Comparison of ENCODE assay signal across 25 cellular contexts in the genomic region with DNA sequence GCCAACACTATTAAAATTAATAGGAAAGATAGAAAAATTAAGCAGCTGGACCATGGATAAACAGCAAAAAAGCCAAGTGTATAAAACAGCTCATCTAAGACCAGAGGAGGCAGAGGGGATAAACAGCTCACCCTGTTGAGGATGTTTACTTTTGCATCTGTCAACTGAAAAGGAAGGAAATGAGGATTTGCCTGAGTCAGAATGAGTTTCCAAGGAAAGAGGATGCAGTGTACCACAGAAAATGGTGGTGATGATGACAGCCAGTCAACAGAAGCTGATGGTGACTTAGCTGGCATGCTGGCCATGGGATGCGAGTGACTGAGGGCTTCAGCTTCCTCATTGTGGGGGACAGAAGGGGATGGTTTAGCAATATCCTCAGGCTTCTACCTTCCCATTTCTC.
DNase-seq lines count a peak whose midpoint lies in the region; TF ChIP-seq lines count a peak whose summit lies in the region.
"Had no signal": no experiment of that assay in that cellular context is flagged by ENCODE, and none has a peak within 500 bp of the region (broad histone marks: within the 10 kb centered on the region; RNA-seq: fewer than 3 reads in every experiment).

No MANE protein-coding gene starts in this region.

- TF ChIP-seq CTCF in KMS-11 (conservative IDR thresholded peaks at IDR 0.05; ENCODE audit: low read depth, low read length) (no peak), WERI-Rb-1 (IDR thresholded peaks at IDR 0.05; ENCODE audit: low read depth, low read length) (no peak), neural progenitor cell (IDR thresholded peaks at IDR 0.05) (no peak), BE2C (IDR thresholded peaks at IDR 0.05; ENCODE audit: low read depth, low read length) (no peak), GM10248 (IDR thresholded peaks at IDR 0.05; ENCODE audit: control extremely low read depth, extremely low read depth, low read depth, missing control alignments) (no peak)

- H3K36me3 ChIP-seq in KMS-11 (ENCODE audit: insufficient read depth) (no peaks in the 10 kb centered on the region), WERI-Rb-1 (no peaks in the 10 kb centered on the region), neural progenitor cell (no peaks in the 10 kb centered on the region), BE2C (no peaks in the 10 kb centered on the region)
- H3K36me3 ChIP-seq: adrenal gland, cardiac muscle cell had no signal

- H3K9ac ChIP-seq in KMS-11 (no peak overlapping the region), neural progenitor cell (no peak overlapping the region)
- H3K9ac ChIP-seq: SK-N-SH had no signal

- H3K79me2 ChIP-seq in KMS-11 (ENCODE audit: insufficient read depth, low read depth) (no peaks in the 10 kb centered on the region), neural progenitor cell (ENCODE audit: low read depth) (no peaks in the 10 kb centered on the region)

- H3K9me3 ChIP-seq in WERI-Rb-1 (ENCODE audit: severe bottlenecking) (no peaks in the 10 kb centered on the region), neural progenitor cell (ENCODE audit: low read depth) (no peaks in the 10 kb centered on the region), BE2C (no peaks in the 10 kb centered on the region)
- H3K9me3 ChIP-seq: adrenal gland, SK-N-SH had no signal

- peaks cover 6% of the 10 kb centered on the region for H3F3A ChIP-seq in neural progenitor cell (ENCODE audit: low read depth)

- POLR2A ChIA-PET in GM10248 (lab: Yijun Ruan, JAX), result no interaction called here

- H3K27ac ChIP-seq in KMS-11 (no peak overlapping the region), WERI-Rb-1 (peak overlapping the region; percentile 35), neural progenitor cell (peak overlapping the region; percentile 14)
- H3K27ac ChIP-seq: adrenal gland, cardiac muscle cell had no signal

- H3K27me3 Mint-ChIP-seq in neural progenitor cell (ENCODE audit: insufficient read depth, low read depth), result no peaks in the 10 kb centered on the region
- H3K27me3 Mint-ChIP-seq in activated T-helper 2 cell treated with anti-CD3 and anti-CD28 coated beads, Interferon-gamma antibody, Interleukin-2, Interleukin-4, amounts not matched to agents 10 μg/mL and 5 μg/mL and 100 μg/mL, durations not matched to agents 14 hours and 24 hours and 36 hours (ENCODE audit: low read depth), result peaks cover 5% of the 10 kb centered on the region

- H2AFZ ChIP-seq in KMS-11 (ENCODE audit: low read depth) (peak overlapping the region; percentile 21; the same call in 1 of the 2 replicates), neural progenitor cell (replicated peaks) (no peak overlapping the region)

- H3K4me2 ChIP-seq in KMS-11 (peak overlapping the region; percentile 52), neural progenitor cell (peak overlapping the region; percentile 47)
- H3K4me2 ChIP-seq: SK-N-SH had no signal

- intact Hi-C loops in activated T-helper 2 cell treated with anti-CD3 and anti-CD28 coated beads, Interferon-gamma antibody, Interleukin-2, Interleukin-4, amounts not matched to agents 10 μg/mL and 5 μg/mL and 100 μg/mL, durations not matched to agents 14 hours and 24 hours and 36 hours (cut with micrococcal nuclease), result no loop called here

- peaks cover 24% of the 10 kb centered on the region for H3K4me1 Mint-ChIP-seq in neural progenitor cell
- peaks cover 2% of the 10 kb centered on the region for H3K4me1 Mint-ChIP-seq in activated T-helper 2 cell treated with anti-CD3 and anti-CD28 coated beads, Interferon-gamma antibody, Interleukin-2, Interleukin-4, amounts not matched to agents 10 μg/mL and 5 μg/mL and 100 μg/mL, durations not matched to agents 14 hours and 24 hours and 36 hours (ENCODE audit: low read depth)
- H3K4me1 Mint-ChIP-seq: B cell had no signal

- no peak overlapping the region for H3K27ac Mint-ChIP-seq in neural progenitor cell
- no peak overlapping the region for H3K27ac Mint-ChIP-seq in activated T-helper 2 cell treated with anti-CD3 and anti-CD28 coated beads, Interferon-gamma antibody, Interleukin-2, Interleukin-4, amounts not matched to agents 10 μg/mL and 5 μg/mL and 100 μg/mL, durations not matched to agents 14 hours and 24 hours and 36 hours
- H3K27ac Mint-ChIP-seq: B cell; dendritic cell treated with granulocyte-macrophage colony-stimulating factor and Interleukin-4, amounts not matched to agents 40 ng/mL and 50 ng/mL, for 4 days; mesothelial cell of epicardium; progenitor cell of endocrine pancreas; stimulated activated naive CD8-positive, alpha-beta T cell treated with anti-CD3 and anti-CD28 coated beads, Interleukin-15, Interleukin-2, amounts not matched to agents 100 ng/mL and 50 ng/mL, for 24 hours; type B pancreatic cell had no signal

- no peak overlapping the region for H3K4me3 Mint-ChIP-seq in neural progenitor cell
- no peak overlapping the region for H3K4me3 Mint-ChIP-seq in activated T-helper 2 cell treated with anti-CD3 and anti-CD28 coated beads, Interferon-gamma antibody, Interleukin-2, Interleukin-4, amounts not matched to agents 10 μg/mL and 5 μg/mL and 100 μg/mL, durations not matched to agents 14 hours and 24 hours and 36 hours (ENCODE audit: low read depth)
- H3K4me3 Mint-ChIP-seq: B cell; dendritic cell treated with granulocyte-macrophage colony-stimulating factor and Interleukin-4, amounts not matched to agents 40 ng/mL and 50 ng/mL, for 4 days; mesothelial cell of epicardium; nephron; stimulated activated naive CD8-positive, alpha-beta T cell treated with anti-CD3 and anti-CD28 coated beads, Interleukin-15, Interleukin-2, amounts not matched to agents 100 ng/mL and 50 ng/mL, for 24 hours; type B pancreatic cell had no signal

- H3K27me3 ChIP-seq in KMS-11 (ENCODE audit: insufficient read depth, low read depth), result no peaks in the 10 kb centered on the region
- no peaks in the 10 kb centered on the region for H3K27me3 ChIP-seq in WERI-Rb-1 (ENCODE audit: insufficient read depth, low read depth, severe bottlenecking)
- H3K27me3 ChIP-seq in neural progenitor cell, result no peaks in the 10 kb centered on the region
- H3K27me3 ChIP-seq in BE2C, result peaks cover 35% of the 10 kb centered on the region
- H3K27me3 ChIP-seq: adrenal gland, cardiac muscle cell had no signal

- no peaks in the 10 kb centered on the region for H3K36me3 Mint-ChIP-seq in neural progenitor cell
- no peaks in the 10 kb centered on the region for H3K36me3 Mint-ChIP-seq in activated T-helper 2 cell treated with anti-CD3 and anti-CD28 coated beads, Interferon-gamma antibody, Interleukin-2, Interleukin-4, amounts not matched to agents 10 μg/mL and 5 μg/mL and 100 μg/mL, durations not matched to agents 14 hours and 24 hours and 36 hours (ENCODE audit: low read depth)
- H3K36me3 Mint-ChIP-seq: mesothelial cell of epicardium, type B pancreatic cell had no signal

- H3K4me1 ChIP-seq in KMS-11 (ENCODE audit: low read depth, poor library complexity, severe bottlenecking), result peaks cover 18% of the 10 kb centered on the region
- peaks cover 15% of the 10 kb centered on the region for H3K4me1 ChIP-seq in neural progenitor cell
- no peaks in the 10 kb centered on the region for H3K4me1 ChIP-seq in BE2C
- H3K4me1 ChIP-seq: adrenal gland had no signal

- no peaks in the 10 kb centered on the region for H4K20me1 ChIP-seq in KMS-11 (ENCODE audit: insufficient read depth)
- no peaks in the 10 kb centered on the region for H4K20me1 ChIP-seq in neural progenitor cell (ENCODE audit: low read depth)

- CTCF ChIA-PET in GM10248 (lab: Yijun Ruan, JAX), result interaction anchor here (1.3 kb wide), 2 partner anchors 11 to 173 kb away, joined by 3 to 4 read pairs; no protein-coding TSS in a partner anchor

- no peaks in the 10 kb centered on the region for H3K9me3 Mint-ChIP-seq in neural progenitor cell
- H3K9me3 Mint-ChIP-seq in activated T-helper 2 cell treated with anti-CD3 and anti-CD28 coated beads, Interferon-gamma antibody, Interleukin-2, Interleukin-4, amounts not matched to agents 10 μg/mL and 5 μg/mL and 100 μg/mL, durations not matched to agents 14 hours and 24 hours and 36 hours, result no peaks in the 10 kb centered on the region
- H3K9me3 Mint-ChIP-seq: dendritic cell treated with granulocyte-macrophage colony-stimulating factor and Interleukin-4, amounts not matched to agents 40 ng/mL and 50 ng/mL, for 4 days; mesothelial cell of epicardium; nephron; stimulated activated naive CD8-positive, alpha-beta T cell treated with anti-CD3 and anti-CD28 coated beads, Interleukin-15, Interleukin-2, amounts not matched to agents 100 ng/mL and 50 ng/mL, for 24 hours had no signal

- DNase-seq in EH (ENCODE audit: low read depth), result peak; percentile 69
- no peak for DNase-seq in WERI-Rb-1
- DNase-seq in neural progenitor cell (ENCODE audit: low spot score), result no peak
- no peak for DNase-seq in BE2C
- DNase-seq in GM10248 (ENCODE audit: extremely low spot score), result no peak
- no peak for DNase-seq in NCI-H1436 (lab: John Stamatoyannopoulos, UW)
- no peak for DNase-seq in activated T-helper 2 cell treated with anti-CD3 and anti-CD28 coated beads, Interferon-gamma antibody, Interleukin-2, Interleukin-4, amounts not matched to agents 10 μg/mL and 5 μg/mL and 100 μg/mL, durations not matched to agents 14 hours and 24 hours and 36 hours (ENCODE audit: low spot score)
- DNase-seq: activated CD4-positive, alpha-beta T cell treated with anti-CD3 and anti-CD28 coated beads for 4 hours; activated CD8-positive, alpha-beta memory T cell treated with anti-CD3 and anti-CD28 coated beads, Interleukin-2, amount 50 U/mL, for 48 hours; activated gamma-delta T cell treated with Interleukin-2 at 50 U/mL for 16 hours; adrenal gland; Kasumi-1; NCI-H1417 treated with DMSO at 0.1 percent for 48 hours; NCI-H2171 treated with DMSO at 0.1 percent for 48 hours; SK-N-SH; T1000 had no signal

- H3K4me3 ChIP-seq in KMS-11 (IDR thresholded peaks at IDR 0.05; ENCODE audit: insufficient read depth, low read depth, low read length), result no peak overlapping the region
- no peak overlapping the region for H3K4me3 ChIP-seq in WERI-Rb-1 (ENCODE audit: low read depth, low read length)
- no peak overlapping the region for H3K4me3 ChIP-seq in neural progenitor cell
- H3K4me3 ChIP-seq in BE2C (ENCODE audit: low read depth, low read length), result no peak overlapping the region
- H3K4me3 ChIP-seq: adrenal gland, cardiac muscle cell had no signal
